ENCODE assay signal across 15 cellular contexts in genomic region chr13:83876546-83876945, GRCh38. TPM values are rescaled to one million over a fixed set of nuclear protein-coding genes. Genes with fewer than 3 reads are reported as not detected.
DNase-seq lines count a peak whose midpoint lies in the region; ATAC-seq and TF ChIP-seq lines count a peak whose summit lies in the region.
"Had no signal": no experiment of that assay in that cellular context is flagged by ENCODE, and none has a peak within 500 bp of the region (broad histone marks: within the 10 kb centered on the region; RNA-seq: fewer than 3 reads in every experiment).

No MANE protein-coding gene starts in this region.

- H3K27ac ChIP-seq in suprapubic skin = no peak overlapping the region
- no peak overlapping the region for H3K27ac ChIP-seq in naive thymus-derived CD4-positive, alpha-beta T cell (ENCODE audit: low read depth, low read length)
- H3K27ac ChIP-seq: ascending aorta, gastroesophageal sphincter, upper lobe of left lung had no signal

- no peaks in the 10 kb centered on the region for H3K36me3 ChIP-seq in suprapubic skin
- no peaks in the 10 kb centered on the region for H3K36me3 ChIP-seq in naive thymus-derived CD4-positive, alpha-beta T cell (ENCODE audit: control insufficient read depth in 2 of 3, insufficient read depth in 3 of 3, low read length in 3 of 3)
- H3K36me3 ChIP-seq: ascending aorta, gastroesophageal sphincter, upper lobe of left lung had no signal

- H3K36me3 Mint-ChIP-seq in nephron progenitor cell (ENCODE audit: low read depth) = no peaks in the 10 kb centered on the region
- peaks cover 0 to 4% (median 0%) of the 10 kb centered on the region in 5 donors for H3K36me3 Mint-ChIP-seq in naive thymus-derived CD4-positive, alpha-beta T cell

- WGBS in suprapubic skin = 87% methylated on average over 3 of the region's 3 CpGs

- peaks cover 36% of the 10 kb centered on the region for H3K27me3 ChIP-seq in suprapubic skin
- H3K27me3 ChIP-seq in naive thymus-derived CD4-positive, alpha-beta T cell (ENCODE audit: control insufficient read depth in 2 of 2, insufficient read depth in 2 of 2, low read length in 2 of 2) = peaks cover 0 to 3% of the 10 kb centered on the region in 2 donors

- TF ChIP-seq POLR2A in suprapubic skin (IDR thresholded peaks at IDR 0.05) = no peak

- TF ChIP-seq CTCF in GM12865 (IDR thresholded peaks at IDR 0.05; ENCODE audit: insufficient read depth, low read depth, low read length, missing control alignments) (no peak), suprapubic skin (IDR thresholded peaks at IDR 0.05) (no peak), nephron progenitor cell (IDR thresholded peaks at IDR 0.05) (no peak)

- POLR2A ChIA-PET in naive thymus-derived CD4-positive, alpha-beta T cell (lab: Charles Lee) = no interaction called here

- ATAC-seq in GM19372 (IDR thresholded peaks at IDR 0.05; ENCODE audit: low read depth, unreplicated experiment) (peak; percentile 79), HG02642 (IDR thresholded peaks at IDR 0.05; ENCODE audit: poor library complexity, unreplicated experiment) (peak; percentile 61), HG03432 (IDR thresholded peaks at IDR 0.05; ENCODE audit: unreplicated experiment) (peak; percentile 97)
- ATAC-seq in naive thymus-derived CD4-positive, alpha-beta T cell = no peak
- ATAC-seq: gastroesophageal sphincter; left cardiac atrium; naive thymus-derived CD8-positive, alpha-beta T cell had no signal

- DNase-seq in GM12865 (ENCODE audit: low read depth) = peak; percentile 21
- DNase-seq in suprapubic skin (ENCODE audit: low spot score in 2 of 2) = no peak
- no peak for DNase-seq in NCI-H446 (lab: John Stamatoyannopoulos, UW)
- DNase-seq in nephron progenitor cell = no peak
- DNase-seq in naive thymus-derived CD4-positive, alpha-beta T cell = no peak
- DNase-seq: left cardiac atrium; naive thymus-derived CD8-positive, alpha-beta T cell; RPMI8226; upper lobe of left lung had no signal

- no peak for TF ChIP-seq EP300 in suprapubic skin (IDR thresholded peaks at IDR 0.05)

- H3K4me1 Mint-ChIP-seq in nephron progenitor cell = peaks cover 19% of the 10 kb centered on the region
- peaks cover 0 to 11% (median 4%) of the 10 kb centered on the region in 7 donors for H3K4me1 Mint-ChIP-seq in naive thymus-derived CD4-positive, alpha-beta T cell

- H3K9me3 Mint-ChIP-seq in nephron progenitor cell = no peaks in the 10 kb centered on the region
- H3K9me3 Mint-ChIP-seq in naive thymus-derived CD4-positive, alpha-beta T cell = peaks cover 0 to 27% (median 7%) of the 10 kb centered on the region in 11 donors

- H3K27ac Mint-ChIP-seq in nephron progenitor cell = no peak overlapping the region
- H3K27ac Mint-ChIP-seq in naive thymus-derived CD4-positive, alpha-beta T cell = no peak overlapping the region
- H3K27ac Mint-ChIP-seq: naive thymus-derived CD8-positive, alpha-beta T cell had no signal

- no peak overlapping the region for H3K4me3 Mint-ChIP-seq in nephron progenitor cell
- no peak overlapping the region for H3K4me3 Mint-ChIP-seq in naive thymus-derived CD4-positive, alpha-beta T cell
- H3K4me3 Mint-ChIP-seq: naive thymus-derived CD8-positive, alpha-beta T cell had no signal

- peaks cover 61% of the 10 kb centered on the region for H3K27me3 Mint-ChIP-seq in nephron progenitor cell (ENCODE audit: low read depth, poor library complexity)
- peaks cover 24 to 41% (median 36%) of the 10 kb centered on the region in 5 donors for H3K27me3 Mint-ChIP-seq in naive thymus-derived CD4-positive, alpha-beta T cell

- no peak overlapping the region for H3K4me3 ChIP-seq in GM12865 (ENCODE audit: low read depth, low read length)
- H3K4me3 ChIP-seq in suprapubic skin = no peak overlapping the region
- no peak overlapping the region for H3K4me3 ChIP-seq in naive thymus-derived CD4-positive, alpha-beta T cell (ENCODE audit: low read length)
- H3K4me3 ChIP-seq: ascending aorta, gastroesophageal sphincter, upper lobe of left lung had no signal

- H3K4me1 ChIP-seq in suprapubic skin = peaks cover 23% of the 10 kb centered on the region
- H3K4me1 ChIP-seq in naive thymus-derived CD4-positive, alpha-beta T cell (ENCODE audit: control insufficient read depth in 2 of 2, insufficient read depth in 2 of 2, low read length in 2 of 2) = no peaks in the 10 kb centered on the region
- H3K4me1 ChIP-seq: ascending aorta had no signal

- intact Hi-C loops in naive thymus-derived CD4-positive, alpha-beta T cell (cut with micrococcal nuclease) = no loop called here

- no peaks in the 10 kb centered on the region for H3K9me3 ChIP-seq in suprapubic skin
- H3K9me3 ChIP-seq in naive thymus-derived CD4-positive, alpha-beta T cell (ENCODE audit: control insufficient read depth in 2 of 3, low read length in 3 of 3) = no peaks in the 10 kb centered on the region
- H3K9me3 ChIP-seq: ascending aorta, gastroesophageal sphincter, upper lobe of left lung had no signal

- CTCF ChIA-PET in naive thymus-derived CD4-positive, alpha-beta T cell (lab: Charles Lee) = no interaction called here

RNA-seq across cellular contexts. Expression of gene SLITRK1, which starts 5.7 kb away (rescaled TPM):
- total RNA-seq in suprapubic skin = not detected
- total RNA-seq in naive thymus-derived CD4-positive, alpha-beta T cell = not detected
- not detected for polyA plus RNA-seq in naive thymus-derived CD4-positive, alpha-beta T cell
- total RNA-seq: ascending aorta; gastroesophageal sphincter; left cardiac atrium; naive thymus-derived CD8-positive, alpha-beta T cell; NCI-H460; upper lobe of left lung had no signal
- polyA plus RNA-seq: naive thymus-derived CD8-positive, alpha-beta T cell had no signal
